In genomic region chr19:58518261-58519086, GRCh38 we compare ENCODE assay signal across 8 cellular contexts. TPM values are rescaled to one million over a fixed set of nuclear protein-coding genes. Genes with fewer than 3 reads are reported as not detected.
DNase-seq lines count a peak whose midpoint lies in the region; ATAC-seq and TF ChIP-seq lines count a peak whose summit lies in the region.

No MANE protein-coding gene starts in this region.

- ATAC-seq in heart left ventricle (no peak), left ventricle myocardium superior (no peak), activated B cell treated with CpG ODN at 0.5 μM for 24 hours (ENCODE audit: low read depth) (no peak), right cardiac atrium (no peak), HG03354 (IDR thresholded peaks at IDR 0.05; ENCODE audit: poor library complexity, severe bottlenecking, unreplicated experiment) (no peak)
- no peak for ATAC-seq in stimulated activated naive B cell treated with anti-CD40 and anti-IgM and Interleukin-4, amounts not matched to agents 10 μg/mL and 1 μg/mL and 100 μg/mL, for 72 hours (replicated peaks)

- CTCF ChIA-PET in activated B cell treated with CpG ODN at 0.5 μM for 24 hours (lab: Charles Lee): interaction anchor here (1.2 to 1.9 kb wide), 3 partner anchors 57 to 156 kb away, joined by 3 to 19 read pairs (median 3); partner anchors contain the start of gene ZNF497

- peaks cover 7 to 65% (median 35%) of the 10 kb centered on the region in 12 donors for H3K4me1 ChIP-seq in heart left ventricle
- peaks cover 3% of the 10 kb centered on the region for H3K4me1 ChIP-seq in right cardiac atrium (ENCODE audit: control insufficient read depth, insufficient read depth, low read length)

- H3K27me3 ChIP-seq in heart left ventricle: no peaks in the 10 kb centered on the region
- no peaks in the 10 kb centered on the region for H3K27me3 ChIP-seq in right cardiac atrium (ENCODE audit: control insufficient read depth, insufficient read depth)

- peaks cover 31% of the 10 kb centered on the region for H3K36me3 Mint-ChIP-seq in activated B cell treated with CpG ODN at 0.5 μM for 24 hours (ENCODE audit: low read depth)
- H3K36me3 Mint-ChIP-seq in stimulated activated naive B cell treated with anti-CD40 and anti-IgM and Interleukin-4, amounts not matched to agents 10 μg/mL and 1 μg/mL and 100 μg/mL, for 72 hours: peaks cover 13 to 33% of the 10 kb centered on the region in 2 donors

- intact Hi-C loops in heart left ventricle (cut with DNase I) (loop anchor here in 4 of 10 donors (1.0 to 2.0 kb wide), 5 partner anchors 24 to 336 kb away; partner anchors contain the start of genes TRIM28 (in 2 of the 4), MZF1 (in 1 of the 4) and ZNF274 (in 1 of the 4)), left ventricle myocardium superior (cut with micrococcal nuclease) (no loop called here), activated B cell treated with CpG ODN at 0.5 μM for 24 hours (cut with micrococcal nuclease) (loop anchor here (1.0 to 5.0 kb wide), 13 partner anchors 19 to 1111 kb away; partner anchors contain the start of genes CHMP2A, TRIM28, ZNF132 and ZNF446), right cardiac atrium (cut with DNase I) (no loop called here)

- no peaks in the 10 kb centered on the region for H3K27me3 Mint-ChIP-seq in activated B cell treated with CpG ODN at 0.5 μM for 24 hours
- no peaks in the 10 kb centered on the region for H3K27me3 Mint-ChIP-seq in stimulated activated naive B cell treated with anti-CD40 and anti-IgM and Interleukin-4, amounts not matched to agents 10 μg/mL and 1 μg/mL and 100 μg/mL, for 72 hours

- POLR2A ChIA-PET in activated B cell treated with CpG ODN at 0.5 μM for 24 hours (lab: Charles Lee): interaction anchor here (1.1 to 4.4 kb wide), 13 partner anchors 19 to 516 kb away, joined by 3 to 82 read pairs (median 16); partner anchors contain the start of genes CHMP2A, MZF1, TRIM28 and ZNF132

- H3K27ac ChIP-seq in heart left ventricle (peak overlapping the region; percentile 79 to 99 (median 94)), right cardiac atrium (ENCODE audit: low read length) (peak overlapping the region; percentile 80)

- H3K4me3 Mint-ChIP-seq in activated B cell treated with CpG ODN at 0.5 μM for 24 hours: peak overlapping the region; percentile 95
- H3K4me3 Mint-ChIP-seq in stimulated activated naive B cell treated with anti-CD40 and anti-IgM and Interleukin-4, amounts not matched to agents 10 μg/mL and 1 μg/mL and 100 μg/mL, for 72 hours: peak overlapping the region; percentile 92 to 98

- no peak for TF ChIP-seq POLR2A in heart left ventricle (IDR thresholded peaks at IDR 0.05)

- H3K4me3 ChIP-seq in heart left ventricle (peak overlapping the region; percentile 70 to 97 (median 86)), right cardiac atrium (ENCODE audit: low read length) (peak overlapping the region; percentile 45)

- TF ChIP-seq CTCF in heart left ventricle (IDR thresholded peaks at IDR 0.05) (peak in 1 of 12 donors; percentile 58), activated B cell treated with CpG ODN at 0.5 μM for 24 hours (IDR thresholded peaks at IDR 0.05) (no peak)

- H3K9me3 ChIP-seq in heart left ventricle (no peaks in the 10 kb centered on the region), right cardiac atrium (ENCODE audit: control insufficient read depth, low read length) (no peaks in the 10 kb centered on the region)

- H3K9me3 Mint-ChIP-seq in activated B cell treated with CpG ODN at 0.5 μM for 24 hours: no peaks in the 10 kb centered on the region
- H3K9me3 Mint-ChIP-seq in stimulated activated naive B cell treated with anti-CD40 and anti-IgM and Interleukin-4, amounts not matched to agents 10 μg/mL and 1 μg/mL and 100 μg/mL, for 72 hours: no peaks in the 10 kb centered on the region

- peak overlapping the region; percentile 97 for H3K27ac Mint-ChIP-seq in activated B cell treated with CpG ODN at 0.5 μM for 24 hours
- peak overlapping the region; percentile 95 for H3K27ac Mint-ChIP-seq in stimulated activated naive B cell treated with anti-CD40 and anti-IgM and Interleukin-4, amounts not matched to agents 10 μg/mL and 1 μg/mL and 100 μg/mL, for 72 hours

- H3K4me1 Mint-ChIP-seq in activated B cell treated with CpG ODN at 0.5 μM for 24 hours: peaks cover 48% of the 10 kb centered on the region
- H3K4me1 Mint-ChIP-seq in stimulated activated naive B cell treated with anti-CD40 and anti-IgM and Interleukin-4, amounts not matched to agents 10 μg/mL and 1 μg/mL and 100 μg/mL, for 72 hours: peaks cover 38 to 63% of the 10 kb centered on the region in 2 donors

- DNase-seq in heart left ventricle (no peak), left ventricle myocardium superior (no peak), activated B cell treated with CpG ODN at 0.5 μM for 24 hours (no peak), right cardiac atrium (peak in 2 of 3 donors; percentile 63 to 71), DMS 273 treated with DMSO at 0.1 percent for 48 hours (lab: John Stamatoyannopoulos, UW) (no peak), amniotic stem cell (lab: John Stamatoyannopoulos, UW) (no peak)
- DNase-seq in stimulated activated naive B cell treated with anti-CD40 and anti-IgM and Interleukin-4, amounts not matched to agents 10 μg/mL and 1 μg/mL and 100 μg/mL, for 72 hours: no peak

- peaks cover 0 to 26% (median 17%) of the 10 kb centered on the region in 9 donors for H3K36me3 ChIP-seq in heart left ventricle

- 13 to 15% (median 13%) methylated on average over 22 of the region's 22 CpGs for WGBS in heart left ventricle, 4 donors
- WGBS in right cardiac atrium: 11% methylated on average over 22 of the region's 22 CpGs

RNA-seq across cellular contexts. Expression of gene ZBTB45, which starts 1.1 kb away (rescaled TPM):
- total RNA-seq in heart left ventricle: 10 to 100 TPM in 8 of 9 donors, 1 to 10 TPM in 1; 9.0 to 13.4 (median 10.5) TPM
- 1 to 10 TPM; 6.9 to 9.2 TPM for polyA plus RNA-seq in heart left ventricle
- total RNA-seq in left ventricle myocardium superior: 10.4 TPM
- total RNA-seq in activated B cell treated with CpG ODN at 0.5 μM for 24 hours: 18.0 and 20.2 TPM in 2 replicates
- 10 to 100 TPM in 3 of 4 donors, 1 to 10 TPM in 1; 9.9 to 13.1 (median 11.1) TPM for total RNA-seq in right cardiac atrium
- 7.0 TPM for polyA plus RNA-seq in right cardiac atrium

RNA-seq across cellular contexts. Expression of gene SLC27A5, which starts 6.7 kb away (rescaled TPM):
- 1 to 10 TPM; 1.8 to 5.0 (median 3.6) TPM for total RNA-seq in heart left ventricle
- 1 to 10 TPM; 5.9 to 9.1 TPM for polyA plus RNA-seq in heart left ventricle
- 4.3 TPM for total RNA-seq in left ventricle myocardium superior
- total RNA-seq in activated B cell treated with CpG ODN at 0.5 μM for 24 hours: 8.0 and 10.2 TPM in 2 replicates
- 1 to 10 TPM; 5.3 to 8.1 (median 7.5) TPM for total RNA-seq in right cardiac atrium
- 7.6 TPM for polyA plus RNA-seq in right cardiac atrium

RNA-seq across cellular contexts. Expression of gene TRIM28, which starts 25.4 kb away (rescaled TPM):
- total RNA-seq in heart left ventricle (100 to 1,000 TPM; 122 to 265 (median 163) TPM), left ventricle myocardium superior (152 TPM), activated B cell treated with CpG ODN at 0.5 μM for 24 hours (380 and 407 TPM in 2 replicates), right cardiac atrium (100 to 1,000 TPM; 139 to 161 (median 148) TPM)
- polyA plus RNA-seq in heart left ventricle (100 to 1,000 TPM in 1 of 2 donors, 10 to 100 TPM in 1; 88.0 to 160 TPM), right cardiac atrium (98.7 TPM)

RNA-seq across cellular contexts. Expression of gene CHMP2A, which starts 36.4 kb away (rescaled TPM):
- total RNA-seq in heart left ventricle (100 to 1,000 TPM; 113 to 155 (median 129) TPM), left ventricle myocardium superior (134 TPM), activated B cell treated with CpG ODN at 0.5 μM for 24 hours (95.6 and 96.3 TPM in 2 replicates), right cardiac atrium (100 to 1,000 TPM; 106 to 116 (median 114) TPM)
- polyA plus RNA-seq in heart left ventricle (100 to 1,000 TPM; 192 to 266 TPM), right cardiac atrium (196 TPM)

RNA-seq across cellular contexts. Expression of gene UBE2M, which starts 39.9 kb away (rescaled TPM):
- total RNA-seq in heart left ventricle (100 to 1,000 TPM in 6 of 9 donors, 10 to 100 TPM in 3; 35.3 to 139 (median 115) TPM), left ventricle myocardium superior (144 TPM), activated B cell treated with CpG ODN at 0.5 μM for 24 hours (55.1 and 66.7 TPM in 2 replicates), right cardiac atrium (100 to 1,000 TPM; 117 to 137 (median 123) TPM)
- polyA plus RNA-seq in heart left ventricle (100 to 1,000 TPM in 1 of 2 donors, 10 to 100 TPM in 1; 64.7 to 114 TPM), right cardiac atrium (92.7 TPM)

Comparison
In these comparisons a context has a peak if more than half of its experiments do, and no peak if none do; other contexts are left out.
1. DNase-seq: peak in right cardiac atrium (2 of 3); none in heart left ventricle (0 of 5), left ventricle myocardium superior (single experiment), activated B cell treated with CpG ODN at 0.5 μM for 24 hours (single experiment), stimulated activated naive B cell treated with anti-CD40 and anti-IgM and Interleukin-4, amounts not matched to agents 10 μg/mL and 1 μg/mL and 100 μg/mL, for 72 hours (single experiment), DMS 273 treated with DMSO at 0.1 percent for 48 hours (single experiment) and amniotic stem cell (single experiment).